ENCODE assay signal across 14 cellular contexts in the genomic region with DNA sequence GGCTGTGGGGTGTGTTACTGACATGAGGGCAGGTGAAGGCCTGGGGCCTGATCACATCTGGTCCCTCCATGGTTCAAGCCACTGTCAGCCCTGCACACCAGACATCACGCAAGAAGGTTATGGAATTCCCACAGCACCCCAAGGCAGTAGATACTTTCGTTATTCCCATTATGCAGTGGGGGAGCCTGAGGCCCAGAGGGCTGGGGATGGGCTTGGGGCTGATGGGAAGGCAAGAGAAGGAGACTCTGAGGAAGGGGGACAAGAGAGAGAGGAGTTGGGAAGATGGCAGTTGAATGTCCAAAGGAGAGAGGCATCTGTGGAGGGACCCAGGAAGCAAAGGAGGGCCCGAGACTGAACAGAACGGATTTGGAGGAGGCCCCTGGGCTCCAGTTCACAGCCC. TPM values are rescaled to one million over a fixed set of nuclear protein-coding genes. Genes with fewer than 3 reads are reported as not detected.
"Had no signal": no experiment of that assay in that cellular context is flagged by ENCODE, and none has a peak within 500 bp of the region (broad histone marks: within the 10 kb centered on the region; RNA-seq: fewer than 3 reads in every experiment).

No MANE protein-coding gene starts in this region.

- H3K4me1 ChIP-seq: parathyroid adenoma, uterus had no signal

- H3K27me3 ChIP-seq: heart left ventricle, stomach, uterus had no signal

- H3K4me3 Mint-ChIP-seq: activated CD4-positive, alpha-beta memory T cell treated with anti-CD3 and anti-CD28 coated beads, Interleukin-2, amount 10 ng/mL, durations not matched to agents 7 days and 5 days; nephron had no signal

- H3K27me3 Mint-ChIP-seq: activated CD4-positive, alpha-beta memory T cell treated with anti-CD3 and anti-CD28 coated beads, Interleukin-2, amount 10 ng/mL, durations not matched to agents 7 days and 5 days had no signal

- H3K27ac Mint-ChIP-seq: activated CD4-positive, alpha-beta memory T cell treated with anti-CD3 and anti-CD28 coated beads, Interleukin-2, amount 10 ng/mL, durations not matched to agents 7 days and 5 days had no signal

- H3K36me3 ChIP-seq: uterus had no signal

- H3K27ac ChIP-seq: heart left ventricle, parathyroid adenoma, stomach, uterus had no signal

- DNase-seq: activated CD4-positive, alpha-beta memory T cell treated with anti-CD3 and anti-CD28 coated beads, Interleukin-2, amount 10 ng/mL, durations not matched to agents 7 days and 5 days; anterior cingulate cortex; heart left ventricle; islet precursor cell; stimulated activated CD4-positive, alpha-beta T cell treated with anti-CD3 and anti-CD28 coated beads, Interleukin-4, amount 100 ng/mL, for 4 hours; stomach; uterus had no signal

- H3K4me3 ChIP-seq: heart left ventricle, mucosa of descending colon, stomach, uterus had no signal

- H3K9me3 Mint-ChIP-seq: activated CD4-positive, alpha-beta memory T cell treated with anti-CD3 and anti-CD28 coated beads, Interleukin-2, amount 10 ng/mL, durations not matched to agents 7 days and 5 days; activated naive CD4-positive, alpha-beta T cell treated with anti-CD3 and anti-CD28 coated beads, Interleukin-2, amount 50 U/mL, for 72 hours; nephron had no signal

- ATAC-seq: heart left ventricle, left lobe of liver, mucosa of descending colon, SK-N-SH treated with all-trans-retinoic acid at 6 μM for 48 hours had no signal

- H3K9me3 ChIP-seq: heart left ventricle, mucosa of descending colon, stomach, uterus had no signal

RNA-seq across cellular contexts. Expression of a gene that starts 42.0 kb away (rescaled TPM):
- total RNA-seq: bronchial epithelial cell had no signal
